Comparison of ENCODE assay signal across 8 cellular contexts in the genomic region with DNA sequence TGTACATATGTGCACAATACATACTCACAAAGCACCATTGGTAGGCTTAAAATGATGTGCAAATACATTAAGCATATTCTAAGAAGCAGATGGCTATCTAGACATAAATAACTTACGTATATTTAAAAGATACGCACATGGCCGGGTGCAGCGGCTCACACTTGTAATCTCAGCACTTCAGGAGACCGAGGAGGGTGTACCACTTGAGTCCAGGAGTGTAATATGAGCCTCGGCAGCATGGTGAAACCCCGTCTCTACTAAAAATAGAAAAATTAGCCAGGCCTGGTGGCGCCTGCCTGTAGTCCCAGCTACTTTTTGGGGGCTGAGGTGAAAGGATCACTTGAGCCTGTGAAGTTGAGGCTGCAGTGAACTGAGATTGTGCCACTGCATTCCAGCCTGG.
A peak's percentile ranks its signal among the peaks of the same experiment; 100 is the strongest.
DNase-seq lines count a peak whose midpoint lies in the region; ATAC-seq and TF ChIP-seq lines count a peak whose summit lies in the region.
"Not testable (repeated sequence)": the region's sequence is repeated elsewhere in the genome, so short reads cannot be mapped to it uniquely, and the experiment has no call there.

No MANE protein-coding gene starts in this region.

- H3K4me3 ChIP-seq in heart left ventricle; right atrium auricular region; left lung; psoas muscle; thyroid gland (replicated peaks in 1 of 3): not testable (repeated sequence)

- not testable (repeated sequence) for H3K9me3 ChIP-seq in heart left ventricle, right atrium auricular region, left lung, psoas muscle, thyroid gland

- WGBS in heart left ventricle, 4 donors = 78% methylated on average over 7 of the region's 8 CpGs; no CpG with 5 or more reads in 3 of the 4 donors
- 16% methylated on average over 5 of the region's 8 CpGs; no CpG with 5 or more reads in 2 of the 3 donors for whole genome bisulfite sequencing in psoas muscle, 3 donors
- WGBS in thyroid gland, 2 donors = no CpG with 5 or more reads among the region's 8 CpGs

- H3K4me1 ChIP-seq in heart left ventricle, right atrium auricular region, left lung, psoas muscle, thyroid gland: not testable (repeated sequence)

- ATAC-seq in Right ventricle myocardium inferior = peak; percentile 44
- ATAC-seq in heart left ventricle = peak; percentile 47 to 94 (median 72)
- peak; percentile 66 to 78 for ATAC-seq in left cardiac atrium
- peak; percentile 76 for ATAC-seq in left lung
- peak; percentile 92 to 99 (median 94) for ATAC-seq in psoas muscle

- H3K27me3 ChIP-seq in heart left ventricle; right atrium auricular region; left lung; psoas muscle (ENCODE audit: insufficient read depth in 3 of 3, low read length in 2 of 3); thyroid gland: not testable (repeated sequence)

- CTCF ChIA-PET in HEK293T (lab: Yijun Ruan, JAX) = not testable (repeated sequence)

- intact Hi-C loops in Right ventricle myocardium inferior (cut with DNase I); heart left ventricle (cut with DNase I); left cardiac atrium (cut with DNase I); left lung (cut with DNase I); psoas muscle (cut with DNase I); thyroid gland (cut with DNase I): not testable (repeated sequence)

- H3K27ac ChIP-seq in heart left ventricle, right atrium auricular region, left lung, psoas muscle, thyroid gland: not testable (repeated sequence)

- not testable (repeated sequence) for TF ChIP-seq POLR2A in heart left ventricle (IDR thresholded peaks at IDR 0.05); thyroid gland (IDR thresholded peaks at IDR 0.05)

- not testable (repeated sequence) for TF ChIP-seq CTCF in heart left ventricle (IDR thresholded peaks at IDR 0.05); right atrium auricular region (IDR thresholded peaks at IDR 0.05); left lung (IDR thresholded peaks at IDR 0.05); psoas muscle (IDR thresholded peaks at IDR 0.05); thyroid gland (IDR thresholded peaks at IDR 0.05)

- H3K36me3 ChIP-seq in heart left ventricle; right atrium auricular region; left lung; psoas muscle (ENCODE audit: insufficient read depth in 1 of 2, low read depth in 1 of 2); thyroid gland: not testable (repeated sequence)

- not testable (repeated sequence) for DNase-seq in HEK293T (ENCODE audit: extremely low spot score); Right ventricle myocardium inferior (ENCODE audit: missing footprints); left cardiac atrium; left lung
- DNase-seq in heart left ventricle (peak in 2 of 5 donors; percentile 15 to 25), right atrium auricular region (ENCODE audit: low spot score) (peak; percentile 9), psoas muscle (peak in 1 of 2 donors; percentile 52), thyroid gland (peak; percentile 2 to 6)

- POLR2A ChIA-PET in HEK293T (lab: Yijun Ruan, JAX) = not testable (repeated sequence)

TF ChIP-seq in HEK293T, 16 proteins besides CTCF, POLR2A, EP300 and RAD21:
- TF ChIP-seq L3MBTL2 (conservative IDR thresholded peaks at IDR 0.05) = peak; percentile 80
